ENCODE assay signal across 1 cellular context in the genomic region with DNA sequence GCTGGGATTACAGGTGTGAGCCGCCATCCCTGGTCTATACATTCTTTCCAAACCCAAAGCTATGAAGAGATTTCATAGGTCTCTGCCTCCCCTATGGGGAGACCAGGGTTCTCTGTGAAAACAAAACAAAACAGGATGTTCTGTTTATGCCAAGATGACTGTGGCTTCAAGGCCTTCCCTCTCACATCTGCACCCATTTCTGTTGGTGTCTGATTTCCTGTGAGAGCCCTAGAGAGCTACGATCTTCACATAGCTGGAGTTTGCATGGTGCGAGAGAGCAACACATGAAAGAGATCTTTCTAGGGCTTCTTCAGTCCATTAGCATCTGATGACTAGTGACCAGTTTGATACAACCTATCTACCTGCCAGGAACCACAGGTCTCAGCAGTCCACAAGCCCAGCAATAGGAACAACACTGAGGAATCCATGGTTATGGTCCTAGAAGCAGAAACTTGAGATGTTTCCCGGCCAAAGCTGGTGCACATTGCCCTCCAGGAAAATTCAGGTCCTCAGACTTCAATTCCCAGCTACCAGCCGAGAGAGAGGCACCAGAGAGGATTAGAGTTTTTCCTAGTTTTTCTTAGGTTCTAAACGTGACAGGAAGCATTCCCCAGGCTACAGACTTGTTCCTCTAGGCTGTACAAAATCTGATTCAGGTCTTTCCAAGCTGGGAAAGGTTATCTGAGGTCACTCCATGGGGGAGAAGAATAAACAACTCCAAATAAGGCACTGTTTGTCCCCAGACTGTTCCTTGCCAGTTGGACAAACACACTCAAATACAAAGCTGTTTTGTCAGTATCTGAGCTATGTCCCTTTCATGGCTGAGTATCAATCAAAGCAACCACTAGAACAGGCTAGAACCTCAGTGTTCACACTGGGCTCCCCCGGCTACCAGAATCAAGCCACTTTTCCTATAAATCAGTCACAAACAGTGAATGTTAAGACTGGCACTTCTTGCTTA.
TF ChIP-seq lines count a peak whose summit lies in the region.

No MANE protein-coding gene starts in this region.

TF ChIP-seq in HepG2, 621 proteins besides CTCF, POLR2A, EP300 and RAD21 (continued from another document and continues in another):
- no peak for TF ChIP-seq ZNF557 (CRISPR knock-in tag; IDR thresholded peaks at IDR 0.05)
- TF ChIP-seq ZNF24 (IDR thresholded peaks at IDR 0.05), result no peak
- TF ChIP-seq PRMT3 (CRISPR knock-in tag; IDR thresholded peaks at IDR 0.05; ENCODE audit: borderline replicate concordance, low read depth), result no peak
- peak; percentile 82 for TF ChIP-seq FOXA3 (CRISPR knock-in tag; IDR thresholded peaks at IDR 0.05)
- TF ChIP-seq ZNF10 (CRISPR knock-in tag; IDR thresholded peaks at IDR 0.05; ENCODE audit: borderline replicate concordance, low read depth), result no peak
- TF ChIP-seq ZNF326 (CRISPR knock-in tag; IDR thresholded peaks at IDR 0.05; ENCODE audit: borderline replicate concordance), result no peak
- TF ChIP-seq KDM1A (CRISPR knock-in tag; IDR thresholded peaks at IDR 0.05), result no peak
- TF ChIP-seq ISX (CRISPR knock-in tag; conservative IDR thresholded peaks at IDR 0.05), result no peak
- no peak for TF ChIP-seq ZMAT3 (CRISPR knock-in tag; conservative IDR thresholded peaks at IDR 0.05)
- TF ChIP-seq NFE2L2 (IDR thresholded peaks at IDR 0.05; ENCODE audit: low read length), result no peak
- TF ChIP-seq ZNF556 (CRISPR knock-in tag; IDR thresholded peaks at IDR 0.05; ENCODE audit: borderline replicate concordance), result no peak
- no peak for TF ChIP-seq ATM (IDR thresholded peaks at IDR 0.05; ENCODE audit: borderline replicate concordance)
- TF ChIP-seq ZNF567 (CRISPR knock-in tag; IDR thresholded peaks at IDR 0.05; ENCODE audit: borderline replicate concordance), result 0 out of 2 replicates have a peak, but pooled peaks have one; percentile 51
- TF ChIP-seq, protein P1, sequence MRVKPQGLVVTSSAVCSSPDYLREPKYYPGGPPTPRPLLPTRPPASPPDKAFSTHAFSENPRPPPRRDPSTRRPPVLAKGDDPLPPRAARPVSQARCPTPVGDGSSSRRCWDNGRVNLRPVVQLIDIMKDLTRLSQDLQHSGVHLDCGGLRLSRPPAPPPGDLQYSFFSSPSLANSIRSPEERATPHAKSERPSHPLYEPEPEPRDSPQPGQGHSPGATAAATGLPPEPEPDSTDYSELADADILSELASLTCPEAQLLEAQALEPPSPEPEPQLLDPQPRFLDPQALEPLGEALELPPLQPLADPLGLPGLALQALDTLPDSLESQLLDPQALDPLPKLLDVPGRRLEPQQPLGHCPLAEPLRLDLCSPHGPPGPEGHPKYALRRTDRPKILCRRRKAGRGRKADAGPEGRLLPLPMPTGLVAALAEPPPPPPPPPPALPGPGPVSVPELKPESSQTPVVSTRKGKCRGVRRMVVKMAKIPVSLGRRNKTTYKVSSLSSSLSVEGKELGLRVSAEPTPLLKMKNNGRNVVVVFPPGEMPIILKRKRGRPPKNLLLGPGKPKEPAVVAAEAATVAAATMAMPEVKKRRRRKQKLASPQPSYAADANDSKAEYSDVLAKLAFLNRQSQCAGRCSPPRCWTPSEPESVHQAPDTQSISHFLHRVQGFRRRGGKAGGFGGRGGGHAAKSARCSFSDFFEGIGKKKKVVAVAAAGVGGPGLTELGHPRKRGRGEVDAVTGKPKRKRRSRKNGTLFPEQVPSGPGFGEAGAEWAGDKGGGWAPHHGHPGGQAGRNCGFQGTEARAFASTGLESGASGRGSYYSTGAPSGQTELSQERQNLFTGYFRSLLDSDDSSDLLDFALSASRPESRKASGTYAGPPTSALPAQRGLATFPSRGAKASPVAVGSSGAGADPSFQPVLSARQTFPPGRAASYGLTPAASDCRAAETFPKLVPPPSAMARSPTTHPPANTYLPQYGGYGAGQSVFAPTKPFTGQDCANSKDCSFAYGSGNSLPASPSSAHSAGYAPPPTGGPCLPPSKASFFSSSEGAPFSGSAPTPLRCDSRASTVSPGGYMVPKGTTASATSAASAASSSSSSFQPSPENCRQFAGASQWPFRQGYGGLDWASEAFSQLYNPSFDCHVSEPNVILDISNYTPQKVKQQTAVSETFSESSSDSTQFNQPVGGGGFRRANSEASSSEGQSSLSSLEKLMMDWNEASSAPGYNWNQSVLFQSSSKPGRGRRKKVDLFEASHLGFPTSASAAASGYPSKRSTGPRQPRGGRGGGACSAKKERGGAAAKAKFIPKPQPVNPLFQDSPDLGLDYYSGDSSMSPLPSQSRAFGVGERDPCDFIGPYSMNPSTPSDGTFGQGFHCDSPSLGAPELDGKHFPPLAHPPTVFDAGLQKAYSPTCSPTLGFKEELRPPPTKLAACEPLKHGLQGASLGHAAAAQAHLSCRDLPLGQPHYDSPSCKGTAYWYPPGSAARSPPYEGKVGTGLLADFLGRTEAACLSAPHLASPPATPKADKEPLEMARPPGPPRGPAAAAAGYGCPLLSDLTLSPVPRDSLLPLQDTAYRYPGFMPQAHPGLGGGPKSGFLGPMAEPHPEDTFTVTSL (CRISPR knock-in tag; IDR thresholded peaks at IDR 0.05; ENCODE audit: borderline replicate concordance), result peak; percentile 27; the same call in 1 of the 2 replicates
- no peak for TF ChIP-seq POLR2AphosphoS5 (IDR thresholded peaks at IDR 0.05; ENCODE audit: low read depth, low read length)
- TF ChIP-seq, protein P2, sequence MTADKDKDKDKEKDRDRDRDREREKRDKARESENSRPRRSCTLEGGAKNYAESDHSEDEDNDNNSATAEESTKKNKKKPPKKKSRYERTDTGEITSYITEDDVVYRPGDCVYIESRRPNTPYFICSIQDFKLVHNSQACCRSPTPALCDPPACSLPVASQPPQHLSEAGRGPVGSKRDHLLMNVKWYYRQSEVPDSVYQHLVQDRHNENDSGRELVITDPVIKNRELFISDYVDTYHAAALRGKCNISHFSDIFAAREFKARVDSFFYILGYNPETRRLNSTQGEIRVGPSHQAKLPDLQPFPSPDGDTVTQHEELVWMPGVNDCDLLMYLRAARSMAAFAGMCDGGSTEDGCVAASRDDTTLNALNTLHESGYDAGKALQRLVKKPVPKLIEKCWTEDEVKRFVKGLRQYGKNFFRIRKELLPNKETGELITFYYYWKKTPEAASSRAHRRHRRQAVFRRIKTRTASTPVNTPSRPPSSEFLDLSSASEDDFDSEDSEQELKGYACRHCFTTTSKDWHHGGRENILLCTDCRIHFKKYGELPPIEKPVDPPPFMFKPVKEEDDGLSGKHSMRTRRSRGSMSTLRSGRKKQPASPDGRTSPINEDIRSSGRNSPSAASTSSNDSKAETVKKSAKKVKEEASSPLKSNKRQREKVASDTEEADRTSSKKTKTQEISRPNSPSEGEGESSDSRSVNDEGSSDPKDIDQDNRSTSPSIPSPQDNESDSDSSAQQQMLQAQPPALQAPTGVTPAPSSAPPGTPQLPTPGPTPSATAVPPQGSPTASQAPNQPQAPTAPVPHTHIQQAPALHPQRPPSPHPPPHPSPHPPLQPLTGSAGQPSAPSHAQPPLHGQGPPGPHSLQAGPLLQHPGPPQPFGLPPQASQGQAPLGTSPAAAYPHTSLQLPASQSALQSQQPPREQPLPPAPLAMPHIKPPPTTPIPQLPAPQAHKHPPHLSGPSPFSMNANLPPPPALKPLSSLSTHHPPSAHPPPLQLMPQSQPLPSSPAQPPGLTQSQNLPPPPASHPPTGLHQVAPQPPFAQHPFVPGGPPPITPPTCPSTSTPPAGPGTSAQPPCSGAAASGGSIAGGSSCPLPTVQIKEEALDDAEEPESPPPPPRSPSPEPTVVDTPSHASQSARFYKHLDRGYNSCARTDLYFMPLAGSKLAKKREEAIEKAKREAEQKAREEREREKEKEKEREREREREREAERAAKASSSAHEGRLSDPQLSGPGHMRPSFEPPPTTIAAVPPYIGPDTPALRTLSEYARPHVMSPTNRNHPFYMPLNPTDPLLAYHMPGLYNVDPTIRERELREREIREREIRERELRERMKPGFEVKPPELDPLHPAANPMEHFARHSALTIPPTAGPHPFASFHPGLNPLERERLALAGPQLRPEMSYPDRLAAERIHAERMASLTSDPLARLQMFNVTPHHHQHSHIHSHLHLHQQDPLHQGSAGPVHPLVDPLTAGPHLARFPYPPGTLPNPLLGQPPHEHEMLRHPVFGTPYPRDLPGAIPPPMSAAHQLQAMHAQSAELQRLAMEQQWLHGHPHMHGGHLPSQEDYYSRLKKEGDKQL (CRISPR knock-in tag; IDR thresholded peaks at IDR 0.05; ENCODE audit: low read depth), result peak; percentile 33; the same call in 1 of the 2 replicates
- TF ChIP-seq KLF6 (CRISPR knock-in tag; IDR thresholded peaks at IDR 0.05), result no peak
- TF ChIP-seq FOXK1 (CRISPR knock-in tag; IDR thresholded peaks at IDR 0.05; ENCODE audit: borderline replicate concordance, low read depth), result no peak
- no peak for TF ChIP-seq ZSCAN9 (CRISPR knock-in tag; IDR thresholded peaks at IDR 0.05; ENCODE audit: borderline replicate concordance)
- no peak for TF ChIP-seq POLR2G (IDR thresholded peaks at IDR 0.05; ENCODE audit: low read depth, low read length)
- TF ChIP-seq KAT7 (CRISPR knock-in tag; IDR thresholded peaks at IDR 0.05; ENCODE audit: borderline replicate concordance), result no peak
- TF ChIP-seq SAFB2 (CRISPR knock-in tag; IDR thresholded peaks at IDR 0.05; ENCODE audit: borderline replicate concordance, low read depth), result no peak
- TF ChIP-seq ZFP1 (CRISPR knock-in tag; IDR thresholded peaks at IDR 0.05), result no peak
- TF ChIP-seq RARG (CRISPR knock-in tag; IDR thresholded peaks at IDR 0.05; ENCODE audit: low read depth), result no peak
- TF ChIP-seq ZNF333 (CRISPR knock-in tag; IDR thresholded peaks at IDR 0.05; ENCODE audit: borderline replicate concordance), result no peak
- TF ChIP-seq, protein P3, sequence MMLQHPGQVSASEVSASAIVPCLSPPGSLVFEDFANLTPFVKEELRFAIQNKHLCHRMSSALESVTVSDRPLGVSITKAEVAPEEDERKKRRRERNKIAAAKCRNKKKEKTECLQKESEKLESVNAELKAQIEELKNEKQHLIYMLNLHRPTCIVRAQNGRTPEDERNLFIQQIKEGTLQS (CRISPR knock-in tag; IDR thresholded peaks at IDR 0.05), result no peak
- peak; percentile 49 for TF ChIP-seq RARA (CRISPR knock-in tag; IDR thresholded peaks at IDR 0.05)
- no peak for TF ChIP-seq MAZ (IDR thresholded peaks at IDR 0.05; ENCODE audit: borderline replicate concordance, low read depth, low read length)
- no peak for TF ChIP-seq MAZ (CRISPR knock-in tag; IDR thresholded peaks at IDR 0.05; ENCODE audit: low read depth)
- peak; percentile 70 to 86 for TF ChIP-seq NR2F1 (CRISPR knock-in tag; IDR thresholded peaks at IDR 0.05)
- no peak for TF ChIP-seq ZNF136 (CRISPR knock-in tag; IDR thresholded peaks at IDR 0.05; ENCODE audit: low read depth)
- TF ChIP-seq PAXIP1 (CRISPR knock-in tag; conservative IDR thresholded peaks at IDR 0.05), result peak; percentile 60
- no peak for TF ChIP-seq SNAPC2 (CRISPR knock-in tag; IDR thresholded peaks at IDR 0.05)
- TF ChIP-seq FOSL2 (CRISPR knock-in tag; IDR thresholded peaks at IDR 0.05), result 0 out of 2 replicates have a peak, but pooled peaks have one; percentile 5
- peak; percentile 47; the same call in 1 of the 2 replicates for TF ChIP-seq ERF (CRISPR knock-in tag; IDR thresholded peaks at IDR 0.05)
- TF ChIP-seq ZNF281 (CRISPR knock-in tag; IDR thresholded peaks at IDR 0.05; ENCODE audit: borderline replicate concordance), result peak; percentile 58; the same call in 1 of the 2 replicates
- TF ChIP-seq, protein P4, sequence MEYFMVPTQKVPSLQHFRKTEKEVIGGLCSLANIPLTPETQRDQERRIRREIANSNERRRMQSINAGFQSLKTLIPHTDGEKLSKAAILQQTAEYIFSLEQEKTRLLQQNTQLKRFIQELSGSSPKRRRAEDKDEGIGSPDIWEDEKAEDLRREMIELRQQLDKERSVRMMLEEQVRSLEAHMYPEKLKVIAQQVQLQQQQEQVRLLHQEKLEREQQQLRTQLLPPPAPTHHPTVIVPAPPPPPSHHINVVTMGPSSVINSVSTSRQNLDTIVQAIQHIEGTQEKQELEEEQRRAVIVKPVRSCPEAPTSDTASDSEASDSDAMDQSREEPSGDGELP (IDR thresholded peaks at IDR 0.05; ENCODE audit: borderline replicate concordance, low read depth), result peak; percentile 35; the same call in 1 of the 2 replicates
- no peak for TF ChIP-seq ZNF253 (CRISPR knock-in tag; IDR thresholded peaks at IDR 0.05; ENCODE audit: borderline replicate concordance)
- TF ChIP-seq NFRKB (IDR thresholded peaks at IDR 0.05), result no peak
- TF ChIP-seq JDP2 (CRISPR knock-in tag; IDR thresholded peaks at IDR 0.05; ENCODE audit: borderline replicate concordance), result no peak
- no peak for TF ChIP-seq TCF7L2 (IDR thresholded peaks at IDR 0.05; ENCODE audit: low read depth, low read length)
- no peak for TF ChIP-seq RORA (CRISPR knock-in tag; IDR thresholded peaks at IDR 0.05)
